In the genomic region with DNA sequence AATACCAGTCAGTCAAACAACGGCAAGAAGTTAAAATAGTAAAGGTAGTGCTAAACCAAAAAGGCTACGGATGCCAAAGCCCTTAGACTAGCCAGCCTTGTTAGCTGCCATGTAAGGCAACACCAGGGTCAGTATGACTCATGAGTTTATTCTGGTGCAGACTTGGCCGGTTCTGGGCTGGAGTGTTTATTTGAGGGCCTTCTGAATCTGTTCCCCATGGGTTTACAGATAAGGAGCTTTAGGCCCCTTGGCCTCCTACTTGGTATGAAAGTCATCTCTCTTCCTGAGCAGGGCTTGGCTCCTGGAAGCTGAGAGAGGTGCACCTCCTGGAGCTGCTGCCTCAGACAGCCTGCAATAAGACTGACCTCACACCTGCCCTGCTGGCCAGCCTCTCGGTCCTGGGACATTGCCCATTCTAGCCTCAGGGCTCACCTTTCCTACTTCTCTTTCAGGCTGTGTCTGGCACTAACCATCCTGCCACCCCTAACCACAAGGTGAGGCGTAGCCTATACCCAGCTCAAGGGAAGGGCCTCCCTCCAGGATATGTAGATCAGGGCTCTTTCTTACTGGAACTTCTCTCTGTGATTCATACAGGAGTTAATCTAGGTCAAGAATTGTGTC, we compare ENCODE assay signal across 10 cellular contexts. TPM values are rescaled to one million over a fixed set of nuclear protein-coding genes. Genes with fewer than 3 reads are reported as not detected.
DNase-seq lines count a peak whose midpoint lies in the region; ATAC-seq and TF ChIP-seq lines count a peak whose summit lies in the region.
"Had no signal": no experiment of that assay in that cellular context is flagged by ENCODE, and none has a peak within 500 bp of the region (broad histone marks: within the 10 kb centered on the region; RNA-seq: fewer than 3 reads in every experiment).

No MANE protein-coding gene starts in this region.

- peak overlapping the region; percentile 75 for H3K4me2 ChIP-seq in fibroblast of lung (ENCODE audit: extremely low read depth, insufficient read depth, low read length)

- no peaks in the 10 kb centered on the region for H3K79me2 ChIP-seq in fibroblast of lung (ENCODE audit: control insufficient read depth, insufficient read depth, low read length)

- no peak overlapping the region for H3K4me3 ChIP-seq in fibroblast of lung (replicated peaks in 1 of 4; ENCODE audit: control extremely low read depth in 1 of 4, insufficient read depth in 1 of 4, low read depth in 3 of 4, low read length in 4 of 4)
- H3K4me3 ChIP-seq in ovary = no peak overlapping the region

- no peak for TF ChIP-seq EP300 in ovary (IDR thresholded peaks at IDR 0.05)

- TF ChIP-seq POLR2A in ovary (IDR thresholded peaks at IDR 0.05) = no peak

- no peaks in the 10 kb centered on the region for H3K27me3 ChIP-seq in fibroblast of lung (ENCODE audit: control insufficient read depth, insufficient read depth, low read length)
- no peaks in the 10 kb centered on the region for H3K27me3 ChIP-seq in ovary

- no peaks in the 10 kb centered on the region for H3K36me3 ChIP-seq in fibroblast of lung (ENCODE audit: control insufficient read depth, insufficient read depth, low read length)
- H3K36me3 ChIP-seq in ovary = no peaks in the 10 kb centered on the region

- no peak overlapping the region for H2AFZ ChIP-seq in fibroblast of lung (ENCODE audit: low read length)

- no peaks in the 10 kb centered on the region for H3K9me3 ChIP-seq in fibroblast of lung (ENCODE audit: control insufficient read depth, insufficient read depth, low read depth, low read length)
- H3K9me3 ChIP-seq in ovary = no peaks in the 10 kb centered on the region

- H3K4me1 ChIP-seq in fibroblast of lung (ENCODE audit: control insufficient read depth, extremely low read depth, insufficient read depth, low read length) = peaks cover 11% of the 10 kb centered on the region
- peaks cover 5% of the 10 kb centered on the region for H3K4me1 ChIP-seq in ovary (ENCODE audit: insufficient read depth)

- TF ChIP-seq CTCF in fibroblast of lung (conservative IDR thresholded peaks at IDR 0.05 in 1 of 2, IDR thresholded peaks at IDR 0.05 in 1 of 2; ENCODE audit: low read depth in 1 of 2, low read length in 2 of 2) (no peak), ovary (IDR thresholded peaks at IDR 0.05) (no peak)

- no peak for ATAC-seq in GM18520 (IDR thresholded peaks at IDR 0.05; ENCODE audit: unreplicated experiment)

- peak overlapping the region; percentile 19 for H3K27ac ChIP-seq in fibroblast of lung (ENCODE audit: insufficient read depth, low read length)
- H3K27ac ChIP-seq in ovary = no peak overlapping the region

- no peaks in the 10 kb centered on the region for H4K20me1 ChIP-seq in fibroblast of lung (ENCODE audit: control insufficient read depth, extremely low read depth, insufficient read depth, low read length)

- DNase-seq in ELR (ENCODE audit: low read depth) = peak; percentile 69
- DNase-seq in NCI-H2196 treated with DMSO at 0.1 percent for 48 hours (lab: John Stamatoyannopoulos, UW; ENCODE audit: unreplicated experiment) = peak; percentile 94
- DNase-seq in fibroblast of lung (ENCODE audit: low read depth in 2 of 2) = peak; percentile 84 to 98
- peak in 3 of 5 donors; percentile 23 to 49 (median 25) for DNase-seq in ovary
- no peak for DNase-seq in activated CD8-positive, alpha-beta memory T cell treated with anti-CD3 and anti-CD28 coated beads, Interleukin-2, amount 50 U/mL, for 4 hours
- DNase-seq in retina = no peak
- no peak for DNase-seq in NCI-H1417 treated with DMSO at 0.1 percent for 48 hours (lab: John Stamatoyannopoulos, UW)
- DNase-seq: activated B cell treated with CpG ODN at 0.5 μM for 24 hours had no signal

- 34 to 39% (median 36%) methylated on average over 5 of the region's 5 CpGs for WGBS in ovary, 3 donors

- intact Hi-C loops in ovary (cut with DNase I) = no loop called here

- no peak overlapping the region for H3K9ac ChIP-seq in fibroblast of lung (ENCODE audit: insufficient read depth, low read length)

RNA-seq across cellular contexts. Expression of a gene that starts 10.4 kb away (rescaled TPM):
- total RNA-seq in fibroblast of lung = under 0.01 TPM in 1 of 2 replicates, not detected in the other
- polyA plus RNA-seq in fibroblast of lung = not detected in 2 replicates
- not detected in 2 replicates for polyA plus RNA-seq in fibroblast of lung (2012)
- not detected in 2 replicates for polyA minus RNA-seq in fibroblast of lung (ENCODE audit: low replicate concordance)
- total RNA-seq in ovary = under 1 TPM in 1 of 7 donors, not detected in 6; 0.08 TPM
- not detected for polyA plus RNA-seq in ovary
- total RNA-seq: activated B cell treated with CpG ODN at 0.5 μM for 24 hours had no signal
- polyA plus RNA-seq: IgD-negative memory B cell had no signal

RNA-seq across cellular contexts. Expression of a gene that starts 47.6 kb away (rescaled TPM):
- 17.5 and 26.6 TPM in 2 replicates for total RNA-seq in fibroblast of lung
- polyA plus RNA-seq in fibroblast of lung = 8.4 and 16.8 TPM in 2 replicates
- 17.7 and 39.0 TPM in 2 replicates for polyA plus RNA-seq in fibroblast of lung (2012)
- 1.4 and 5.9 TPM in 2 replicates for polyA minus RNA-seq in fibroblast of lung (ENCODE audit: low replicate concordance)
- 1 to 10 TPM in 6 of 7 donors, under 1 TPM in 1; 0.99 to 7.5 (median 4.0) TPM for total RNA-seq in ovary
- polyA plus RNA-seq in ovary = 1 to 10 TPM; 6.9 to 8.5 TPM

Comparison
In these comparisons a context has a peak if more than half of its experiments do, and no peak if none do; other contexts are left out.
1. DNase-seq: peak in ELR (single experiment), NCI-H2196 treated with DMSO at 0.1 percent for 48 hours (single experiment), fibroblast of lung (2 of 2) and ovary (3 of 5); none in activated CD8-positive, alpha-beta memory T cell treated with anti-CD3 and anti-CD28 coated beads, Interleukin-2, amount 50 U/mL, for 4 hours (single experiment), retina (single experiment) and NCI-H1417 treated with DMSO at 0.1 percent for 48 hours (single experiment).